19 cellular contexts compared by ENCODE assay signal in genomic region chr11:102615077-102615893, GRCh38. TPM values are rescaled to one million over a fixed set of nuclear protein-coding genes. Genes with fewer than 3 reads are reported as not detected.
A peak's percentile ranks its signal among the peaks of the same experiment; 100 is the strongest.
DNase-seq lines count a peak whose midpoint lies in the region; ATAC-seq, FAIRE-seq and TF ChIP-seq lines count a peak whose summit lies in the region.
"Had no signal": no experiment of that assay in that cellular context is flagged by ENCODE, and none has a peak within 500 bp of the region (broad histone marks: within the 10 kb centered on the region; RNA-seq: fewer than 3 reads in every experiment).

No MANE protein-coding gene starts in this region.

- 3% methylated on average over 7 of the region's 7 CpGs for WGBS in K562 (ENCODE audit: insufficient coverage, low coverage, missing lambda C conversion rate)

- H3K4me1 ChIP-seq in K562 (replicated peaks in 1 of 2; ENCODE audit: control insufficient read depth in 2 of 2, insufficient read depth in 2 of 2, low read length in 2 of 2) (no peaks in the 10 kb centered on the region), Karpas-422 (ENCODE audit: low read length) (no peaks in the 10 kb centered on the region)
- H3K4me1 ChIP-seq: prostate gland, SJCRH30 had no signal

- no peak for FAIRE-seq in K562 (lab: Jason Lieb, UNC)
- FAIRE-seq: GM12878 had no signal

- BruUV-seq in K562 (replicated peaks; lab: Mats Ljungman, UMichigan) = no TSS peak

- no peak overlapping the region for H2AFZ ChIP-seq in K562 (ENCODE audit: low read depth, low read length)
- no peak overlapping the region for H2AFZ ChIP-seq in Karpas-422 (ENCODE audit: low read length)

- TF ChIP-seq POLR2A in K562 (conservative IDR thresholded peaks at IDR 0.05) = no peak

- H3K79me2 ChIP-seq in K562 (ENCODE audit: control insufficient read depth, insufficient read depth, low read length) = no peaks in the 10 kb centered on the region
- no peaks in the 10 kb centered on the region for H3K79me2 ChIP-seq in Karpas-422 (ENCODE audit: low read length)

- no peaks in the 10 kb centered on the region for H3K9me1 ChIP-seq in K562 (ENCODE audit: control insufficient read depth, insufficient read depth, low read length)

- no peak for TF ChIP-seq CTCF in K562 (IDR thresholded peaks at IDR 0.05 in 2 of 3, conservative IDR thresholded peaks at IDR 0.05 in 1 of 3; ENCODE audit: insufficient read depth in 2 of 3, low read depth in 1 of 3, low read length in 3 of 3)

- DNase-seq in EH (ENCODE audit: low read depth) = peak; percentile 65
- DNase-seq in HuH-7 (ENCODE audit: low spot score) = peak; percentile 26
- no peak for DNase-seq in K562 (ENCODE audit: extremely low read depth in 1 of 4, low spot score in 3 of 4)
- DNase-seq in myocyte (ENCODE audit: low read depth) = peak; percentile 13
- no peak for DNase-seq in NCI-H187 treated with DMSO at 0.1 percent for 48 hours (lab: John Stamatoyannopoulos, UW)
- no peak for DNase-seq in NCI-H2227 treated with DMSO at 0.1 percent for 48 hours (lab: John Stamatoyannopoulos, UW)
- DNase-seq in Karpas-422 = no peak
- DNase-seq: activated CD8-positive, alpha-beta T cell treated with anti-CD3 and anti-CD28 coated beads for 36 hours; activated T-cell treated with anti-CD3 and anti-CD28 coated beads, Interleukin-2, amount 50 U/mL, for 72 hours; caudate nucleus; effector CD8-positive, alpha-beta T cell; lower lobe of right lung; naive thymus-derived CD8-positive, alpha-beta T cell; stimulated activated CD4-positive, alpha-beta T cell treated with anti-CD3 and anti-CD28 coated beads, Interleukin-12 subunit alpha, Interleukin-12 subunit beta, amount 100 ng/mL, for 4 hours; stomach had no signal

- TF ChIP-seq EP300 in K562 (IDR thresholded peaks at IDR 0.05; ENCODE audit: low read length) = no peak

- H3K27me3 ChIP-seq in K562 (ENCODE audit: control insufficient read depth in 2 of 2, insufficient read depth in 2 of 2, low read length in 2 of 2) = peaks cover 0 to 10% of the 10 kb centered on the region in 2 experiments; a peak in 2 of 5 replicates
- H3K27me3 ChIP-seq in Karpas-422 (ENCODE audit: low read length) = peaks cover 2% of the 10 kb centered on the region; the same call in 1 of the 2 replicates
- H3K27me3 ChIP-seq: BLaER1 treated with 17β-estradiol and CSF1 and Interleukin-3, amounts not matched to agents 10 nM and 100 nM; SJCRH30; stomach had no signal

- H3K4me2 ChIP-seq in K562 (ENCODE audit: insufficient read depth, low read length) (no peak overlapping the region), Karpas-422 (ENCODE audit: low read depth, low read length, poor library complexity, severe bottlenecking) (no peak overlapping the region)
- H3K4me2 ChIP-seq: BLaER1 treated with 17β-estradiol and CSF1 and Interleukin-3, amounts not matched to agents 10 nM and 100 nM had no signal

- no peak for TF ChIP-seq RAD21 in K562 (CRISPR knock-in tag; conservative IDR thresholded peaks at IDR 0.05 in 1 of 2, IDR thresholded peaks at IDR 0.05 in 1 of 2)

- in situ Hi-C loops in K562 (cut with MboI) = no loop called here

- H3K36me3 ChIP-seq in K562 (ENCODE audit: control insufficient read depth, insufficient read depth, low read length) = no peaks in the 10 kb centered on the region
- H3K36me3 ChIP-seq in Karpas-422 (ENCODE audit: insufficient read depth, low read length) = no peaks in the 10 kb centered on the region
- H3K36me3 ChIP-seq: BLaER1 treated with 17β-estradiol and CSF1 and Interleukin-3, amounts not matched to agents 10 nM and 100 nM; lower lobe of right lung; prostate gland; SJCRH30; stomach had no signal

- CTCF ChIA-PET in K562 (lab: Yijun Ruan, JAX; ENCODE audit: low intra/inter-chr PET ratio) = no interaction called here

- H3K9me3 ChIP-seq in K562 (replicated peaks; ENCODE audit: control insufficient read depth, insufficient read depth, low read depth, low read length) (no peaks in the 10 kb centered on the region), Karpas-422 (ENCODE audit: low read length) (no peaks in the 10 kb centered on the region)
- H3K9me3 ChIP-seq: BLaER1 treated with 17β-estradiol and CSF1 and Interleukin-3, amounts not matched to agents 10 nM and 100 nM; lower lobe of right lung; prostate gland; SJCRH30; stomach had no signal

- H4K20me1 ChIP-seq in K562 (replicated peaks; ENCODE audit: control insufficient read depth, insufficient read depth, low read length) (no peaks in the 10 kb centered on the region), Karpas-422 (ENCODE audit: insufficient read depth, low read depth, low read length) (no peaks in the 10 kb centered on the region)

- no peak overlapping the region for H3K4me3 ChIP-seq in K562
- no peak overlapping the region for H3K4me3 ChIP-seq in Karpas-422 (ENCODE audit: low read length)
- H3K4me3 ChIP-seq: BLaER1 treated with 17β-estradiol and CSF1 and Interleukin-3, amounts not matched to agents 10 nM and 100 nM; GM12878; lower lobe of right lung; prostate gland; SJCRH30; stomach had no signal

- H3K9ac ChIP-seq in K562 (ENCODE audit: insufficient read depth in 1 of 2, low read depth in 2 of 2, low read length in 2 of 2) (no peak overlapping the region), Karpas-422 (ENCODE audit: low read length) (no peak overlapping the region)
- H3K9ac ChIP-seq: BLaER1 treated with 17β-estradiol and CSF1 and Interleukin-3, amounts not matched to agents 10 nM and 100 nM had no signal

- H3K9me2 ChIP-seq in Karpas-422 (replicated peaks; ENCODE audit: insufficient read depth, low read length) = no peaks in the 10 kb centered on the region

- POLR2A ChIA-PET in K562 (lab: Yijun Ruan, JAX) = interaction anchor here (1.5 kb wide), 1 partner anchor 51 kb away, joined by 3 read pairs; no protein-coding TSS in a partner anchor

- intact Hi-C loops in K562 (cut with micrococcal nuclease) = no loop called here

- H3K27ac ChIP-seq in K562 (ENCODE audit: extremely low read depth, low read depth, low read length) (no peak overlapping the region), Karpas-422 (ENCODE audit: low read length) (no peak overlapping the region)
- H3K27ac ChIP-seq: BLaER1 treated with 17β-estradiol and CSF1 and Interleukin-3, amounts not matched to agents 10 nM and 100 nM; lower lobe of right lung; prostate gland; SJCRH30; stomach had no signal

- peak; percentile 17; the same call in 2 of the 3 replicates for ATAC-seq in K562
- ATAC-seq: naive thymus-derived CD8-positive, alpha-beta T cell had no signal

TF ChIP-seq in K562, 482 proteins besides CTCF, POLR2A, EP300 and RAD21 (continues in another document):
- no peak for TF ChIP-seq TEAD2 (tag; IDR thresholded peaks at IDR 0.05)
- no peak for TF ChIP-seq POLR2AphosphoS2 (IDR thresholded peaks at IDR 0.05; ENCODE audit: low read length)
- TF ChIP-seq SMARCE1 (IDR thresholded peaks at IDR 0.05) = no peak
- TF ChIP-seq XRCC4 (IDR thresholded peaks at IDR 0.05; ENCODE audit: extremely low read depth, insufficient read depth, insufficient read length) = no peak
- no peak for TF ChIP-seq GABPA (tag; conservative IDR thresholded peaks at IDR 0.05; ENCODE audit: low read depth)
- no peak for TF ChIP-seq ZNF140 (CRISPR knock-in tag; IDR thresholded peaks at IDR 0.05)
- no peak for TF ChIP-seq E2F8 (IDR thresholded peaks at IDR 0.05; ENCODE audit: low read depth, partially characterized antibody)
- no peak for TF ChIP-seq L3MBTL2 (IDR thresholded peaks at IDR 0.05)
- TF ChIP-seq CBFB (CRISPR knock-in tag; IDR thresholded peaks at IDR 0.05) = no peak
- TF ChIP-seq EGR1 (conservative IDR thresholded peaks at IDR 0.05) = no peak
- TF ChIP-seq ZC3H4 (CRISPR knock-in tag; IDR thresholded peaks at IDR 0.05; ENCODE audit: borderline replicate concordance) = no peak
- no peak for TF ChIP-seq POLR3A (IDR thresholded peaks at IDR 0.05; ENCODE audit: borderline replicate concordance, extremely low read depth, insufficient read depth, insufficient read length)
- TF ChIP-seq MCM5 (IDR thresholded peaks at IDR 0.05; ENCODE audit: low read depth) = no peak

RNA-seq across cellular contexts. Expression of gene MMP20, which starts 9.8 kb away (rescaled TPM):
- total RNA-seq in K562 (2011; cell fraction: chromatin; rRNA removed; ENCODE audit: low replicate concordance) = not detected in 2 replicates
- not detected in 2 replicates for total RNA-seq in K562 (2011; cell fraction: nucleolus; rRNA removed)
- total RNA-seq in K562 (2011; cell fraction: nucleoplasm; rRNA removed) = not detected in 2 replicates
- total RNA-seq in K562 (2014; rRNA removed) (not detected in 2 replicates), K562 (2014; rRNA removed; fragmentation: Illumina TruSeq; extraction: Trizol) (not detected in 2 replicates), K562 (2015; rRNA removed; fragmentation: Illumina TruSeq; extraction: Trizol) (not detected in 2 replicates), K562 (2021) (not detected in 2 replicates), myocyte (0.13 TPM in 1 of 2 replicates, not detected in the other)
- polyA plus RNA-seq in K562 (2011; rRNA removed) (not detected in 2 replicates), K562 (2014; fragmentation: Illumina TruSeq; extraction: Trizol) (not detected in 2 replicates), K562 (2014; fragmentation: Nextera tagmentation; extraction: Ambion mirVana) (not detected), K562 (2014; rRNA removed) (not detected in 2 replicates)
- polyA plus RNA-seq in K562 (2011; cell fraction: cytosol; rRNA removed) = not detected in 2 replicates
- not detected in 2 replicates for polyA plus RNA-seq in K562 (2011; cell fraction: nucleus; rRNA removed)
- polyA plus RNA-seq in K562 (2012) = not detected in 2 replicates
- not detected in 2 replicates for polyA minus RNA-seq in K562 (2011; rRNA and poly(A)+ RNA removed)
- polyA minus RNA-seq in K562 (2011; cell fraction: cytosol; rRNA and poly(A)+ RNA removed) = not detected in 2 replicates
- polyA minus RNA-seq in K562 (2011; cell fraction: nucleus; rRNA and poly(A)+ RNA removed) = not detected in 2 replicates
- not detected for polyA plus RNA-seq in myocyte (2012)
- not detected in 2 replicates for total RNA-seq in Karpas-422 (2014; rRNA removed; shearing (Covaris generic); ENCODE audit: low replicate concordance)
- total RNA-seq: activated CD8-positive, alpha-beta T cell treated with anti-CD3 and anti-CD28 coated beads for 36 hours; activated T-cell treated with anti-CD3 and anti-CD28 coated beads, Interleukin-2, amount 50 U/mL, for 72 hours; lower lobe of right lung; naive thymus-derived CD8-positive, alpha-beta T cell; prostate gland; SJCRH30; stomach had no signal
- polyA plus RNA-seq: naive thymus-derived CD8-positive, alpha-beta T cell; stomach had no signal

Comparison
In these comparisons a context has a peak if more than half of its experiments do, and no peak if none do; other contexts are left out.
1. DNase-seq: peak in EH (single experiment), HuH-7 (single experiment) and myocyte (single experiment); none in K562 (0 of 4), NCI-H187 treated with DMSO at 0.1 percent for 48 hours (single experiment), NCI-H2227 treated with DMSO at 0.1 percent for 48 hours (single experiment) and Karpas-422 (single experiment).